8 cellular contexts compared by ENCODE assay signal in the genomic region with DNA sequence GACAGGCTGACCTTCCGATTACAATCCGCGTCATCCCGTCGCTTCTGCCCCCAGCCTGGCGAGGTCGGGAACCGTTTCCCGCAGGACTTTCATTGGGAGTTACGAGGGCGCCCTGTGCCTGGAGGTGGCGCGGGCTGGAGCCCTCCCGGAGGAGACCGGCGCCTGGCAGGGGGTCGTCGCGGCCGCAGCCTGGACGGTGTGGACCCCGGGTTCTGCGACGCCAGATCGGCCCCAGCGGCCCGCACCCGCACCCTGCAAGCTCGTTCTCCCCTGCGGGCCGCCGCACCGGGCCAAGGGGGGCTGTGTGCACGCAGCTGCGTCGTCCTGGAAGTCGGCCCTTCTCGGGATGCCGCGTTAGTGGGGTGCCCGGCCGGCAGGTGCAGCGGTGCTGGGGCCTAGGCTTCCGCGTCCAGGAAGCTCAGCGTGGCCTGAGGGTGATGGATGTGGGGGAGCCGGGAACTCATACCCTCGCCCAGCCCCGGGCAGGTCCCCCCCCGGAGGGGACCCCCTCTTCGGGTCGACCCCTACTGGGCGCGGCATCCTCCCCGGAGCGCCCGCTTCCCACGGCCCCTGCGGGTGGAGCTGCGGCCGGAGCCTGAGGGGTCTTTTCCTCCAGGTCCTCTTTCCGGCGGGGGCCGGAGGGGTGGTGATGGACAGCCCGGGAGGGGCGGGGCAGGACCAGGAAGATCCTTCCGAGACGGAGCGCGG.
DNase-seq lines count a peak whose midpoint lies in the region; ATAC-seq, FAIRE-seq and TF ChIP-seq lines count a peak whose summit lies in the region.

No MANE protein-coding gene starts in this region.

- no peaks in the 10 kb centered on the region for H3K36me3 ChIP-seq in ACC112 (ENCODE audit: insufficient read depth, low read length)
- no peaks in the 10 kb centered on the region for H3K36me3 ChIP-seq in cardiac muscle cell

- H3K4me1 ChIP-seq in ACC112 (ENCODE audit: control insufficient read depth, insufficient read depth, low read length, unreplicated experiment) (peaks cover 64% of the 10 kb centered on the region), cardiac muscle cell (ENCODE audit: low read depth) (peaks cover 42% of the 10 kb centered on the region)

- no peaks in the 10 kb centered on the region for H3K9me3 ChIP-seq in cardiac muscle cell (ENCODE audit: low read depth)

- H3K27me3 ChIP-seq in ACC112 (ENCODE audit: insufficient read depth, low read length) (no peaks in the 10 kb centered on the region), cardiac muscle cell (no peaks in the 10 kb centered on the region)

- peaks cover 38% of the 10 kb centered on the region for H3K79me2 ChIP-seq in ACC112 (ENCODE audit: control insufficient read depth, insufficient read depth, low read length, unreplicated experiment)

- TF ChIP-seq CTCF in cardiac muscle cell (IDR thresholded peaks at IDR 0.05; ENCODE audit: low read depth, low read length) (no peak), retinal pigment epithelial cell (conservative IDR thresholded peaks at IDR 0.05; ENCODE audit: low read depth, low read length) (no peak)

- peak; percentile 32 for ATAC-seq in HG03342 (IDR thresholded peaks at IDR 0.05; ENCODE audit: unreplicated experiment)

- peak; percentile 63 for FAIRE-seq in GM19239 (lab: Jason Lieb, UNC)

- no peak for DNase-seq in GM19239 (ENCODE audit: insufficient read length, low spot score)
- peak; percentile 40 for DNase-seq in activated CD4-positive, alpha-beta T cell treated with anti-CD3 and anti-CD28 coated beads, Interleukin-2, amount 50 U/mL, for 1 hour
- peak in 1 of 2 donors; percentile 35 for DNase-seq in cardiac muscle cell (ENCODE audit: low read depth in 1 of 2, low spot score in 1 of 2)
- DNase-seq in retinal pigment epithelial cell (ENCODE audit: low read depth), result no peak
- DNase-seq in midbrain (lab: John Stamatoyannopoulos, UW), result no peak
- DNase-seq in NCI-H2196 (lab: John Stamatoyannopoulos, UW; ENCODE audit: unreplicated experiment), result no peak

- peak overlapping the region; percentile 59 for H2AFZ ChIP-seq in ACC112 (ENCODE audit: low read length, unreplicated experiment)

- H3K27ac ChIP-seq in ACC112 (ENCODE audit: low read depth, low read length) (peak overlapping the region; percentile 16; the same call in 1 of the 2 replicates), cardiac muscle cell (no peak overlapping the region)

- peak overlapping the region; percentile 80 for H3K4me3 ChIP-seq in ACC112 (ENCODE audit: low read depth, low read length)
- peak overlapping the region; percentile 53 for H3K4me3 ChIP-seq in cardiac muscle cell
- peak overlapping the region; percentile 58 for H3K4me3 ChIP-seq in retinal pigment epithelial cell (ENCODE audit: low read length)
